In genomic region chr7:15099074-15099473, GRCh38 we compare ENCODE assay signal across 31 cellular contexts.
"Had no signal": no experiment of that assay in that cellular context is flagged by ENCODE, and none has a peak within 500 bp of the region (broad histone marks: within the 10 kb centered on the region; RNA-seq: fewer than 3 reads in every experiment).

No MANE protein-coding gene starts in this region.

- H3K9me3 ChIP-seq: adrenal gland, body of pancreas, breast epithelium had no signal

- H3K27me3 ChIP-seq: adrenal gland, body of pancreas, brain microvascular endothelial cell, breast epithelium had no signal

- H3K4me1 ChIP-seq: adrenal gland, body of pancreas, breast epithelium had no signal

- H3K36me3 ChIP-seq: adrenal gland, brain microvascular endothelial cell, breast epithelium had no signal

- ATAC-seq: activated CD8-positive, alpha-beta T cell treated with anti-CD3 and anti-CD28 coated beads for 36 hours; activated naive CD4-positive, alpha-beta T cell treated with anti-CD3 and anti-CD28 coated beads, Interleukin-2, amount 50 U/mL, for 72 hours; activated T-cell treated with anti-CD3 and anti-CD28 coated beads, Interleukin-2, amount 50 U/mL, for 4 hours; activated T-cell treated with anti-CD3 and anti-CD28 coated beads, Interleukin-2, amount 50 U/mL, for 72 hours; activated T-helper 17 cell treated with anti-CD3 and anti-CD28 coated beads, Interleukin-2, amount 50 U/mL, for 72 hours; body of pancreas had no signal

- DNase-seq: activated B cell treated with CpG ODN at 0.5 μM for 24 hours; activated CD4-positive, alpha-beta memory T cell treated with anti-CD3 and anti-CD28 coated beads for 36 hours; activated CD4-positive, alpha-beta T cell treated with anti-CD3 and anti-CD28 coated beads for 4 hours; activated CD4-positive, alpha-beta T cell treated with anti-CD3 and anti-CD28 coated beads, Interleukin-2, amount 10 ng/mL, durations not matched to agents 24 days and 14 days; activated CD4-positive, alpha-beta T cell treated with anti-CD3 and anti-CD28 coated beads, Interleukin-2, amount 50 U/mL, for 1 hour; activated CD4-positive, alpha-beta T cell treated with anti-CD3 and anti-CD28 coated beads, Interleukin-2, amount 50 U/mL, for 4 hours; activated CD4-positive, CD25-positive, alpha-beta regulatory T cell treated with anti-CD3 and anti-CD28 coated beads, Interleukin-2, amount 50 U/mL, for 72 hours; activated CD8-positive, alpha-beta memory T cell treated with anti-CD3 and anti-CD28 coated beads, Interleukin-2, amount 50 U/mL, for 4 hours; activated CD8-positive, alpha-beta T cell treated with anti-CD3 and anti-CD28 coated beads for 36 hours; activated effector memory CD4-positive, alpha-beta T cell treated with anti-CD3 and anti-CD28 coated beads, Interleukin-2, amount 50 U/mL, for 16 hours; activated gamma-delta T cell treated with Interleukin-2 at 50 U/mL for 16 hours; activated naive CD4-positive, alpha-beta T cell; activated naive CD4-positive, alpha-beta T cell treated with anti-CD3 and anti-CD28 coated beads for 36 hours; activated naive CD4-positive, alpha-beta T cell treated with anti-CD3 and anti-CD28 coated beads, Interleukin-2, amount 50 U/mL, for 16 hours; activated naive CD8-positive, alpha-beta T cell treated with anti-CD3 and anti-CD28 coated beads for 36 hours; activated T-cell treated with anti-CD3 and anti-CD28 coated beads for 4 hours; activated T-cell treated with anti-CD3 and anti-CD28 coated beads, Interleukin-2, amount 50 U/mL, for 1 hour; activated T-cell treated with anti-CD3 and anti-CD28 coated beads, Interleukin-2, amount 50 U/mL, for 4 hours; activated T-cell treated with anti-CD3 and anti-CD28 coated beads, Interleukin-2, amount 50 U/mL, for 72 hours; adrenal gland; amniotic stem cell; aorta; body of pancreas; brain microvascular endothelial cell; central memory CD4-positive, alpha-beta T cell; T-helper 2 cell; T-helper 9 cell had no signal

- H3K4me3 ChIP-seq: adrenal gland, body of pancreas, breast epithelium had no signal

- H3K27ac ChIP-seq: adrenal gland, body of pancreas, brain microvascular endothelial cell, breast epithelium, VCaP had no signal
